Comparison of ENCODE assay signal across 25 cellular contexts in genomic region chr1:57450981-57451380, GRCh38. TPM values are rescaled to one million over a fixed set of nuclear protein-coding genes. Genes with fewer than 3 reads are reported as not detected.
"Had no signal": no experiment of that assay in that cellular context is flagged by ENCODE, and none has a peak within 500 bp of the region (broad histone marks: within the 10 kb centered on the region; RNA-seq: fewer than 3 reads in every experiment).

No MANE protein-coding gene starts in this region.

- H3K4me1 Mint-ChIP-seq: natural killer cell; stimulated activated effector memory CD8-positive, alpha-beta T cell treated with anti-CD3 and anti-CD28 coated beads, Interleukin-12 subunit alpha, Interleukin-12 subunit beta, amount 100 ng/mL, for 72 hours had no signal

- DNase-seq: cortex of kidney; effector memory CD8-positive, alpha-beta T cell; hypothalamus; kidney glomerular epithelial cell; left colon; left ventricle myocardium superior; lower lobe of right lung; natural killer cell; occipital lobe; ovary; posterior cingulate gyrus; psoas muscle; right cardiac atrium; sigmoid colon; stimulated activated CD4-positive, alpha-beta T cell treated with anti-CD3 and anti-CD28 coated beads, Interleukin-2, amount 100 ng/mL, for 24 hours; stimulated activated CD4-positive, alpha-beta T cell treated with anti-CD3 and anti-CD28 coated beads, Interleukin-4, amount 100 ng/mL, for 24 hours; stimulated activated naive CD8-positive, alpha-beta T cell treated with anti-CD3 and anti-CD28 coated beads, Interleukin-15, Interleukin-2, amounts not matched to agents 100 U/mL and 50 U/mL, for 24 hours; substantia nigra; testis; tibial artery had no signal

- H3K4me1 ChIP-seq: lower lobe of right lung, psoas muscle, sigmoid colon, testis, tibial artery had no signal

- FAIRE-seq: frontal cortex had no signal

- H3K9me3 ChIP-seq: lower lobe of right lung, ovary, psoas muscle, sigmoid colon, testis, tibial artery had no signal

- ATAC-seq: effector memory CD8-positive, alpha-beta T cell; left colon; left ventricle myocardium superior; lower lobe of right lung; natural killer cell; psoas muscle; right cardiac atrium; stimulated activated effector memory CD8-positive, alpha-beta T cell treated with anti-CD3 and anti-CD28 coated beads, Interleukin-12 subunit alpha, Interleukin-12 subunit beta, amount 100 ng/mL, for 72 hours; stimulated activated naive CD8-positive, alpha-beta T cell treated with anti-CD3 and anti-CD28 coated beads, Interleukin-15, Interleukin-2, amounts not matched to agents 100 U/mL and 50 U/mL, for 24 hours had no signal

- H3K4me3 ChIP-seq: lower lobe of right lung, ovary, psoas muscle, sigmoid colon, testis, tibial artery had no signal

- H3K36me3 ChIP-seq: lower lobe of right lung, ovary, sigmoid colon, tibial artery had no signal

- H3K36me3 Mint-ChIP-seq: natural killer cell; stimulated activated effector memory CD8-positive, alpha-beta T cell treated with anti-CD3 and anti-CD28 coated beads, Interleukin-12 subunit alpha, Interleukin-12 subunit beta, amount 100 ng/mL, for 72 hours; type B pancreatic cell had no signal

- H3K27me3 ChIP-seq: ovary, sigmoid colon, testis had no signal

- H3K4me3 Mint-ChIP-seq: effector memory CD8-positive, alpha-beta T cell; natural killer cell; stimulated activated effector memory CD8-positive, alpha-beta T cell treated with anti-CD3 and anti-CD28 coated beads, Interleukin-12 subunit alpha, Interleukin-12 subunit beta, amount 100 ng/mL, for 72 hours; type B pancreatic cell had no signal

- H3K9me3 Mint-ChIP-seq: stimulated activated effector memory CD8-positive, alpha-beta T cell treated with anti-CD3 and anti-CD28 coated beads, Interleukin-12 subunit alpha, Interleukin-12 subunit beta, amount 100 ng/mL, for 72 hours; type B pancreatic cell had no signal

- H3K27ac Mint-ChIP-seq: effector memory CD8-positive, alpha-beta T cell; natural killer cell; stimulated activated effector memory CD8-positive, alpha-beta T cell treated with anti-CD3 and anti-CD28 coated beads, Interleukin-12 subunit alpha, Interleukin-12 subunit beta, amount 100 ng/mL, for 72 hours; type B pancreatic cell had no signal

- H3K27ac ChIP-seq: lower lobe of right lung, ovary, psoas muscle, sigmoid colon, testis, tibial artery had no signal

RNA-seq across cellular contexts. Expression of gene DAB1, which starts 27.1 kb away (rescaled TPM):
- total RNA-seq: dermis microvascular lymphatic vessel endothelial cell, fibroblast of villous mesenchyme had no signal
